ENCODE assay signal across 8 cellular contexts in the genomic region with DNA sequence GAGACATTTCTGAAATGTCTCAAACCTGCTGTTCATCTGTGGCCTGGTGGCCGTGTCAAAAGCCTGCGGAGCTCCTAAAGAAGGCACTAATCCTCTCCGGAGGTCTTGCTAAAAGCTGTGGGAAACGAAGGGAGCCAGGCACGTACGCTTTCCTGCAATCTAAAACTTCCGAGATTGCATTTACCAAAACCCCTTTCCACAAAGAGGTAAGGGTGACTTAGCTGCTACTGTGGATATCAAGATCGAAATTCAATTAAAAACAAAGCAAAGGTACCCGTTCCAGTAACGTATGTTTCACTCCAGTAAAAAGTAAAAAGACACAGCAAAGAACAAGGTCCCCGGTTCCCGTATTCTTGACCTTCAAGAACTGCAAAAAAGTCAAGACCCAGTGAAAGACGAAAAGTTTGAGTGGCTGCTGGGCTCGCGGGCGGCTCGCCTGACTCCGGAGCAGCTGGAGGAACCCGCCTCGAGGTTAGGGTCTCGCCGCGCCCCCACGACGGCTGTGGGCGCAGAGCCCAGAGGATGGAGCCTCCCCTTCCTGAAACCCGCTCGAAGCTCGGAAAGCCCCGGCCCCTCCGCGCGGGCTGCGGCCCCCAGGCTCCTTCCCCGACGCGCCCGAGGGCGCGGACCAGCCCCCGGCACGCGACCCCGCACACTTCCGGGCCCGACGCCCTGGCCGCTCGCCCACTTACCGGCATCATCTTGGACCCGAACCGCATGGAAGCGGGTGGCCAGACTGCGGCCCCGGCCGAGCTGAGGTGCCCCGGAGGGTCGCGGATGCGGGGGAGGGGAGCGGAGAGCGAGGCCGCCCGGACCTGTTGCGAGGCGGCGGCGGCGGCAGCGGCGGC. TPM values are rescaled to one million over a fixed set of nuclear protein-coding genes. Genes with fewer than 3 reads are reported as not detected.
A peak's percentile ranks its signal among the peaks of the same experiment; 100 is the strongest.
DNase-seq lines count a peak whose midpoint lies in the region; ATAC-seq and TF ChIP-seq lines count a peak whose summit lies in the region.

No MANE protein-coding gene starts in this region.

- peak overlapping the region; percentile 62 to 63 for H4K8ac ChIP-seq in IMR-90 (ENCODE audit: low read depth in 2 of 2, low read length in 2 of 2)

- H2BK15ac ChIP-seq in IMR-90 (ENCODE audit: low read depth, low read length): peak overlapping the region; percentile 61; the same call in 1 of the 3 replicates

- peaks cover 24% of the 10 kb centered on the region for H3K4me1 Mint-ChIP-seq in Calu3 (ENCODE audit: low read depth, unreplicated experiment)

- peaks cover 4 to 38% of the 10 kb centered on the region in 2 experiments; a peak in 2 of 4 replicates for H3K79me1 ChIP-seq in IMR-90 (ENCODE audit: low read depth in 1 of 2, low read length in 2 of 2)

- H3K27ac ChIP-seq in IMR-90 (ENCODE audit: insufficient read depth, low read length): peak overlapping the region; percentile 95
- peak overlapping the region; percentile 100 for H3K27ac ChIP-seq in ascending aorta
- no peak overlapping the region for H3K27ac ChIP-seq in iPS DF 6.9 (ENCODE audit: low read length)

- peak overlapping the region; percentile 97 for H2AK9ac ChIP-seq in IMR-90 (replicated peaks; ENCODE audit: low read depth, low read length, poor library complexity)

- H3K36me3 ChIP-seq in IMR-90 (ENCODE audit: control insufficient read depth, insufficient read depth, low read length) (no peaks in the 10 kb centered on the region), ascending aorta (no peaks in the 10 kb centered on the region), iPS DF 6.9 (ENCODE audit: control insufficient read depth, insufficient read depth, low read length) (no peaks in the 10 kb centered on the region), skeletal muscle satellite cell (ENCODE audit: insufficient read depth, low read length) (no peaks in the 10 kb centered on the region)

- peaks cover 32% of the 10 kb centered on the region for H3K36me3 Mint-ChIP-seq in Calu3 (ENCODE audit: insufficient read depth, unreplicated experiment)

- no peaks in the 10 kb centered on the region for H3K27me3 Mint-ChIP-seq in Calu3 (ENCODE audit: unreplicated experiment)

- H3K14ac ChIP-seq in IMR-90 (replicated peaks; ENCODE audit: low read depth, low read length): peak overlapping the region; percentile 97

- peak overlapping the region; percentile 32 for H4K5ac ChIP-seq in IMR-90 (ENCODE audit: low read depth, low read length)

- H3K4me1 ChIP-seq in IMR-90 (ENCODE audit: control insufficient read depth, insufficient read depth, low read length) (peaks cover 3% of the 10 kb centered on the region), ascending aorta (peaks cover 2 to 26% of the 10 kb centered on the region in 2 donors), iPS DF 6.9 (ENCODE audit: control insufficient read depth, insufficient read depth, low read length) (0 out of 2 replicates have a peak, but pooled peaks cover 2% of the 10 kb centered on the region), skeletal muscle satellite cell (ENCODE audit: control insufficient read depth, insufficient read depth, low read length) (peaks cover 41% of the 10 kb centered on the region)

- dilution Hi-C loops in IMR-90 (cut with HindIII; ENCODE audit: low sequenced_read_pairs, unreplicated experiment): no loop called here

- CTCF ChIA-PET in Calu3 (lab: Charles Lee) (interaction anchor here (0.8 to 2.2 kb wide), 4 partner anchors 28 to 141 kb away, joined by 3 to 8 read pairs (median 6); no protein-coding TSS in a partner anchor), IMR-90 (lab: Yijun Ruan, JAX) (interaction anchor here (1.0 kb wide), 1 partner anchor 36 kb away, joined by 3 read pairs; no protein-coding TSS in a partner anchor)

- H3K27me3 ChIP-seq in IMR-90 (ENCODE audit: control insufficient read depth, insufficient read depth, low read length) (no peaks in the 10 kb centered on the region), ascending aorta (no peaks in the 10 kb centered on the region), iPS DF 6.9 (ENCODE audit: control insufficient read depth, insufficient read depth, low read length) (no peaks in the 10 kb centered on the region), skeletal muscle satellite cell (ENCODE audit: control insufficient read depth, insufficient read depth, low read length) (no peaks in the 10 kb centered on the region)

- H3K9me3 ChIP-seq in IMR-90 (ENCODE audit: control insufficient read depth, insufficient read depth, low read length) (no peaks in the 10 kb centered on the region), ascending aorta (no peaks in the 10 kb centered on the region), iPS DF 6.9 (ENCODE audit: control insufficient read depth, insufficient read depth, low read length) (no peaks in the 10 kb centered on the region), skeletal muscle satellite cell (replicated peaks; ENCODE audit: low read length) (no peaks in the 10 kb centered on the region)

- peaks cover 34% of the 10 kb centered on the region for H4K20me1 ChIP-seq in IMR-90 (ENCODE audit: insufficient read depth, low read length)

- H3K4me3 ChIP-seq in IMR-90 (ENCODE audit: insufficient read depth, low read depth, low read length): peak overlapping the region; percentile 93
- peak overlapping the region; percentile 93 to 95 for H3K4me3 ChIP-seq in ascending aorta
- H3K4me3 ChIP-seq in iPS DF 6.9 (ENCODE audit: low read length): peak overlapping the region; percentile 91
- peak overlapping the region; percentile 84 for H3K4me3 ChIP-seq in skeletal muscle satellite cell (ENCODE audit: low read length)

- peak overlapping the region; percentile 83 for H3K56ac ChIP-seq in IMR-90 (ENCODE audit: extremely low read depth, insufficient read depth, low read length)

- 0% methylated on average over 21 of the region's 71 CpGs; no CpG with 5 or more reads in 1 of the 2 experiments for WGBS in IMR-90 (ENCODE audit: extremely low coverage in 2 of 2, insufficient read length in 1 of 2), 2 experiments
- WGBS in iPS DF 6.9 (ENCODE audit: insufficient coverage, insufficient read length): no CpG with 5 or more reads among the region's 71 CpGs

- H3K4ac ChIP-seq in IMR-90 (ENCODE audit: low read depth, low read length): peak overlapping the region; percentile 59

- peak overlapping the region; percentile 95 for H3K23ac ChIP-seq in IMR-90 (ENCODE audit: low read depth, low read length)

- no TSS peak for BruUV-seq in Calu3 (replicated peaks; lab: Mats Ljungman, UMichigan)
- no TSS peak for BruUV-seq in IMR-90 (replicated peaks; lab: Mats Ljungman, UMichigan)

- peak overlapping the region; percentile 56 for H3K18ac ChIP-seq in IMR-90 (ENCODE audit: low read depth, low read length)

- peak overlapping the region; percentile 58 for H4K91ac ChIP-seq in IMR-90 (ENCODE audit: insufficient read depth, low read depth, low read length)

- peak overlapping the region; percentile 96 for H2BK5ac ChIP-seq in IMR-90 (ENCODE audit: low read depth, low read length, poor library complexity, severe bottlenecking)

- H2BK20ac ChIP-seq in IMR-90 (ENCODE audit: low read depth, low read length): 0 out of 2 replicates have a peak overlapping the region, but pooled peaks have one; percentile 26

- TF ChIP-seq CTCF in Calu3 (IDR thresholded peaks at IDR 0.05; ENCODE audit: unreplicated experiment): no peak
- no peak for TF ChIP-seq CTCF in IMR-90 (conservative IDR thresholded peaks at IDR 0.05; ENCODE audit: low read depth, low read length)
- no peak for TF ChIP-seq CTCF in ascending aorta (IDR thresholded peaks at IDR 0.05)

- H2AFZ ChIP-seq in IMR-90 (replicated peaks; ENCODE audit: low read length, poor library complexity): peak overlapping the region; percentile 95

- in situ Hi-C loops in IMR-90 (cut with MboI; ENCODE audit: low sequenced_read_pairs): no loop called here

- DNase-seq in Calu3 (peak; percentile 60), IMR-90 (peak; percentile 62), SW480 (ENCODE audit: low spot score) (peak; percentile 38), ascending aorta (ENCODE audit: low spot score in 2 of 2) (peak in 1 of 2 donors; percentile 84), iPS DF 6.9 (ENCODE audit: low read depth, low spot score) (no peak), iPS-NIHi11 (ENCODE audit: low spot score) (no peak)

- H2BK120ac ChIP-seq in IMR-90 (ENCODE audit: low read depth, low read length): peak overlapping the region; percentile 44

- TF ChIP-seq RAD21 in IMR-90 (IDR thresholded peaks at IDR 0.05; ENCODE audit: low read length): no peak

- no peak for TF ChIP-seq POLR2A in IMR-90 (IDR thresholded peaks at IDR 0.05; ENCODE audit: low read depth, low read length)

- H2AK5ac ChIP-seq in IMR-90 (ENCODE audit: low read depth, low read length): peak overlapping the region; percentile 45

- H3K9ac ChIP-seq in IMR-90 (ENCODE audit: low read depth, low read length) (peak overlapping the region; percentile 59), skeletal muscle satellite cell (ENCODE audit: low read depth, low read length) (peak overlapping the region; percentile 99)

- POLR2A ChIA-PET in IMR-90 (lab: Charles Lee; ENCODE audit: unreplicated experiment): no interaction called here

- H3K4me2 ChIP-seq in IMR-90 (ENCODE audit: low read depth, low read length): peak overlapping the region; percentile 83
- H3K4me2 ChIP-seq in skeletal muscle satellite cell (ENCODE audit: low read length): peak overlapping the region; percentile 94

- H3K4me3 Mint-ChIP-seq in Calu3 (ENCODE audit: low read depth, unreplicated experiment): peak overlapping the region; percentile 94

- intact Hi-C loops in Calu3 (cut with micrococcal nuclease; ENCODE audit: unreplicated experiment) (loop anchor here (5.0 kb wide), 1 partner anchor 33 kb away; no protein-coding TSS in a partner anchor), IMR-90 (cut with micrococcal nuclease) (loop anchor here (2.0 to 5.0 kb wide), 2 partner anchors 42 to 144 kb away; no protein-coding TSS in a partner anchor), ascending aorta (cut with DNase I) (loop anchor here (5.0 to 10.0 kb wide), 4 partner anchors 33 to 1030 kb away; partner anchors contain the start of genes CAPN2 and DISP1)

- 0 out of 2 replicates have a peak, but pooled peaks cover 5% of the 10 kb centered on the region for H3K9me1 ChIP-seq in IMR-90 (ENCODE audit: insufficient read depth, low read length)

- H3K27ac Mint-ChIP-seq in Calu3 (ENCODE audit: unreplicated experiment): peak overlapping the region; percentile 93

- ATAC-seq in GM21390 (IDR thresholded peaks at IDR 0.05; ENCODE audit: unreplicated experiment): peak; percentile 21
- ATAC-seq in IMR-90 (ENCODE audit: low read depth): peak; percentile 10

- H3K9me3 Mint-ChIP-seq in Calu3 (ENCODE audit: low read depth, unreplicated experiment): peaks cover 2% of the 10 kb centered on the region

TF ChIP-seq in IMR-90, 13 proteins besides CTCF, POLR2A, EP300 and RAD21 (continues in another document):
- TF ChIP-seq FOS (IDR thresholded peaks at IDR 0.05; ENCODE audit: low read depth, low read length): no peak
- no peak for TF ChIP-seq CEBPB (IDR thresholded peaks at IDR 0.05; ENCODE audit: low read depth, low read length)
- no peak for TF ChIP-seq NFE2L2 (IDR thresholded peaks at IDR 0.05; ENCODE audit: low read depth, low read length)
- TF ChIP-seq SMC3 (IDR thresholded peaks at IDR 0.05; ENCODE audit: low read depth, low read length): no peak

RNA-seq across cellular contexts. Expression of gene TP53BP2, which starts 0.6 kb away (rescaled TPM):
- 59.5 and 66.4 TPM in 2 replicates for total RNA-seq in Calu3 (2022)
- total RNA-seq in IMR-90 (2012; rRNA removed): 35.0 and 35.8 TPM in 2 replicates
- 19.2 and 19.9 TPM in 2 replicates for polyA plus RNA-seq in IMR-90 (2012; rRNA removed)
- polyA plus RNA-seq in IMR-90 (2012; cell fraction: cytosol; rRNA removed): 9.9 and 11.5 TPM in 2 replicates
- polyA plus RNA-seq in IMR-90 (2012; cell fraction: nucleus; rRNA removed; ENCODE audit: low replicate concordance): 10.3 and 34.6 TPM in 2 replicates
- total RNA-seq in ascending aorta: 162 TPM
- 19.4 and 21.0 TPM in 2 replicates for total RNA-seq in skeletal muscle satellite cell (2012; rRNA removed)

Comparison
In these comparisons a context has a peak if more than half of its experiments do, and no peak if none do; other contexts are left out.
1. DNase-seq: peak in Calu3 (single experiment), IMR-90 (single experiment) and SW480 (single experiment); none in iPS DF 6.9 (single experiment) and iPS-NIHi11 (single experiment).
2. Peak in every context shown above with its lines, with median percentiles within 50 percentile points of each other: H3K4me3 ChIP-seq.